ENCODE assay signal across 18 cellular contexts in genomic region chr22:25102722-25103121, GRCh38.
"Had no signal": no experiment of that assay in that cellular context is flagged by ENCODE, and none has a peak within 500 bp of the region (broad histone marks: within the 10 kb centered on the region; RNA-seq: fewer than 3 reads in every experiment).

No MANE protein-coding gene starts in this region.

- H3K9me3 ChIP-seq: heart left ventricle, left ventricle myocardium inferior, lower lobe of right lung, ovary, right atrium auricular region, thyroid gland, upper lobe of right lung had no signal

- H3K27me3 ChIP-seq: heart left ventricle, neural progenitor cell, ovary, right atrium auricular region, thyroid gland, upper lobe of right lung had no signal

- H3K4me3 ChIP-seq: heart left ventricle, left ventricle myocardium inferior, lower lobe of right lung, neural progenitor cell, ovary, right atrium auricular region, thyroid gland, upper lobe of right lung had no signal

- H2AFZ ChIP-seq: neural progenitor cell had no signal

- H3K36me3 ChIP-seq: heart left ventricle, left ventricle myocardium inferior, lower lobe of right lung, neural progenitor cell, ovary, right atrium auricular region, thyroid gland, upper lobe of right lung had no signal

- H3K9ac ChIP-seq: neural progenitor cell had no signal

- DNase-seq: effector memory CD4-positive, alpha-beta T cell; erythroblast; foreskin melanocyte; heart left ventricle; hypothalamus; kidney glomerular epithelial cell; left ventricle myocardium inferior; lower lobe of right lung; midbrain; ovary; small intestine; stimulated activated CD4-positive, alpha-beta T cell treated with anti-CD3 and anti-CD28 coated beads, Interleukin-12 subunit alpha, Interleukin-12 subunit beta, amount 100 ng/mL, for 4 hours; stimulated activated naive CD4-positive, alpha-beta T cell; thyroid gland; upper lobe of right lung had no signal

- ATAC-seq: heart left ventricle; lower lobe of right lung; natural killer cell treated with Interleukin-12 subunit alpha and Interleukin-12 subunit beta and Interleukin-15 and Interleukin-18, amount 100 ng/mL, for 72 hours; upper lobe of right lung had no signal

- H3K4me2 ChIP-seq: neural progenitor cell had no signal

- H3K4me1 ChIP-seq: left ventricle myocardium inferior, lower lobe of right lung, right atrium auricular region, upper lobe of right lung had no signal

- H3K27ac ChIP-seq: heart left ventricle, left ventricle myocardium inferior, lower lobe of right lung, neural progenitor cell, ovary, right atrium auricular region, thyroid gland, upper lobe of right lung had no signal
